8 cellular contexts compared by ENCODE assay signal in genomic region chr17:28494445-28495188, GRCh38. TPM values are rescaled to one million over a fixed set of nuclear protein-coding genes. Genes with fewer than 3 reads are reported as not detected.
A peak's percentile ranks its signal among the peaks of the same experiment; 100 is the strongest.
DNase-seq lines count a peak whose midpoint lies in the region; ATAC-seq and TF ChIP-seq lines count a peak whose summit lies in the region.

No MANE protein-coding gene starts in this region.

- H3K36me3 ChIP-seq in mucosa of descending colon (ENCODE audit: low read depth): no peaks in the 10 kb centered on the region

- peaks cover 12% of the 10 kb centered on the region for H3K4me1 ChIP-seq in mucosa of descending colon (ENCODE audit: low read depth)

- intact Hi-C loops in mucosa of descending colon (cut with DNase I, micrococcal nuclease): loop anchor here (5.0 kb wide), 2 partner anchors 43 to 53 kb away; no protein-coding TSS in a partner anchor

- peak; percentile 49 for ATAC-seq in HG03045 (IDR thresholded peaks at IDR 0.05; ENCODE audit: unreplicated experiment)
- ATAC-seq in mucosa of descending colon: peak; percentile 64
- ATAC-seq in GM18867 (IDR thresholded peaks at IDR 0.05; ENCODE audit: unreplicated experiment): no peak

- no peak overlapping the region for H3K27ac Mint-ChIP-seq in endothelial cell (ENCODE audit: unreplicated experiment)

- H3K9me3 ChIP-seq in mucosa of descending colon: no peaks in the 10 kb centered on the region

- H3K36me3 Mint-ChIP-seq in endothelial cell (ENCODE audit: low read depth, unreplicated experiment): peaks cover 5% of the 10 kb centered on the region

- peaks cover 6% of the 10 kb centered on the region for H3K4me1 Mint-ChIP-seq in endothelial cell (ENCODE audit: unreplicated experiment)

- no peaks in the 10 kb centered on the region for H3K9me3 Mint-ChIP-seq in endothelial cell (ENCODE audit: unreplicated experiment)

- peaks cover 5% of the 10 kb centered on the region for H3K27me3 Mint-ChIP-seq in endothelial cell (ENCODE audit: unreplicated experiment)

- TF ChIP-seq CTCF in endothelial cell (IDR thresholded peaks at IDR 0.05; ENCODE audit: unreplicated experiment) (peak; percentile 80), mucosa of descending colon (IDR thresholded peaks at IDR 0.05) (peak; percentile 86)

- no peak overlapping the region for H3K4me3 ChIP-seq in mucosa of descending colon

- peak; percentile 45 for DNase-seq in DMS153 treated with DMSO at 0.1 percent for 48 hours (lab: John Stamatoyannopoulos, UW; ENCODE audit: unreplicated experiment)
- peak; percentile 62 for DNase-seq in NCI-H82 treated with DMSO at 0.1 percent for 48 hours (lab: John Stamatoyannopoulos, UW; ENCODE audit: unreplicated experiment)
- DNase-seq in activated CD8-positive, alpha-beta memory T cell treated with anti-CD3 and anti-CD28 coated beads for 48 hours (ENCODE audit: low read depth in 2 of 3, low spot score in 2 of 3): peak; percentile 57 to 74 (median 69)
- peak; percentile 87 for DNase-seq in endothelial cell (ENCODE audit: low spot score)
- peak; percentile 75 to 88 (median 86) for DNase-seq in mucosa of descending colon
- DNase-seq in stimulated activated CD8-positive, alpha-beta memory T cell treated with anti-CD3 and anti-CD28 coated beads, Interleukin-7, amount 100 ng/mL, for 1 hour (ENCODE audit: low read depth in 2 of 2): peak; percentile 62 to 72

- no peak overlapping the region for H3K4me3 Mint-ChIP-seq in endothelial cell (ENCODE audit: unreplicated experiment)

RNA-seq across cellular contexts. Expression of gene FOXN1, which starts 11.5 kb away (rescaled TPM):
- total RNA-seq in endothelial cell (ENCODE audit: unreplicated experiment): not detected
- under 1 TPM in 2 of 3 donors, not detected in 1; 0.46 to 0.69 TPM for total RNA-seq in mucosa of descending colon

RNA-seq across cellular contexts. Expression of gene SLC13A2, which starts 21.2 kb away (rescaled TPM):
- total RNA-seq in endothelial cell (ENCODE audit: unreplicated experiment) (not detected), mucosa of descending colon (10 to 100 TPM; 14.9 to 87.0 (median 17.1) TPM)

RNA-seq across cellular contexts. Expression of gene UNC119, which starts 57.8 kb away (rescaled TPM):
- total RNA-seq in endothelial cell (ENCODE audit: unreplicated experiment) (47.2 TPM), mucosa of descending colon (10 to 100 TPM; 20.5 to 32.3 (median 23.2) TPM)

Comparison
In these comparisons a context has a peak if more than half of its experiments do, and no peak if none do; other contexts are left out.
1. RNA of gene SLC13A2, which starts 21.2 kb away (total RNA-seq): 14.9 to 87.0 TPM in mucosa of descending colon; not detected in endothelial cell (single experiment); every median in the first group is over 10 times any median in the second.
2. Peak in every context shown above with its lines, with median percentiles within 50 percentile points of each other: DNase-seq.